Comparison of ENCODE assay signal across 20 cellular contexts in the genomic region with DNA sequence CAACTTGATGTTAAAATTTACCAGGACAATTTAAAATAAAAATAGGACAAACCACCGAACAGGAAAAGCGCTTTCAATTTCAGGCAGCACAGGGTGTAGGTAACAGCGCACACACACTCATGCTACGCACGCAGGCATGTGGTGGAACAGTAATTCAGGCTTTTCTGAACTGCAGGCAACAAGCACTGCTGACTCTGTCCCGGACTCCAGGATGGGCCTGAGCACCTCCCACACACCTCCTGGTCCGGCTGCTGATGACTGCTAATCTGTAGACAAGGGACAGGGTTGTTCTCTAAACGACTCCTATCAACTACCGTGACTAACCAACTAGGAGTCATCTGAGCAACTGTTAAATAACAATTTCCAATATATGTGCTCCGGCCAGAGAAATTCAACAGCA.
DNase-seq lines count a peak whose midpoint lies in the region; ATAC-seq and TF ChIP-seq lines count a peak whose summit lies in the region.
"Had no signal": no experiment of that assay in that cellular context is flagged by ENCODE, and none has a peak within 500 bp of the region (broad histone marks: within the 10 kb centered on the region; RNA-seq: fewer than 3 reads in every experiment).

No MANE protein-coding gene starts in this region.

- no peak for TF ChIP-seq CTCF in colonic mucosa (IDR thresholded peaks at IDR 0.05)
- no peak for TF ChIP-seq CTCF in nephron (IDR thresholded peaks at IDR 0.05; ENCODE audit: unreplicated experiment in 3 of 3)

- intact Hi-C loops in colonic mucosa (cut with DNase I), result no loop called here

- no peak overlapping the region for H3K4me2 ChIP-seq in GM23248 (ENCODE audit: unreplicated experiment)

- H3K9me3 Mint-ChIP-seq in T-helper 1 cell treated with Interleukin-12 subunit alpha and Interleukin-12 subunit beta and Interleukin-4 antibody, amounts not matched to agents 30 μg/mL and 1 μg/mL, for 36 hours, result no peaks in the 10 kb centered on the region
- H3K9me3 Mint-ChIP-seq in T-cell, result no peaks in the 10 kb centered on the region
- no peaks in the 10 kb centered on the region for H3K9me3 Mint-ChIP-seq in nephron
- H3K9me3 Mint-ChIP-seq: neural crest cell had no signal

- WGBS in GM23248 (ENCODE audit: low coverage in 1 of 2, low lambda C conversion rate in 2 of 2, missing lambda C conversion rate in 2 of 2), 2 experiments, result 93 to 94% methylated on average over 10 of the region's 10 CpGs

- no peak overlapping the region for H3K4me3 ChIP-seq in colonic mucosa
- H3K4me3 ChIP-seq in GM23248, result no peak overlapping the region
- H3K4me3 ChIP-seq: heart left ventricle, SJSA1, tibial nerve had no signal

- H3K79me2 ChIP-seq in GM23248 (ENCODE audit: insufficient read depth), result no peaks in the 10 kb centered on the region

- H3K27ac ChIP-seq in colonic mucosa (peak overlapping the region; percentile 35), GM23248 (no peak overlapping the region)
- H3K27ac ChIP-seq: 22Rv1, heart left ventricle, SJSA1, tibial nerve had no signal

- CTCF ChIA-PET in T-cell (lab: Charles Lee), result interaction anchor here (0.6 to 1.0 kb wide), 3 partner anchors 14 to 431 kb away, joined by 3 read pairs; a partner anchor contains a TSS

- H3F3A ChIP-seq in GM23248 (ENCODE audit: insufficient read depth), result no peaks in the 10 kb centered on the region

- H3K9me2 ChIP-seq in GM23248 (ENCODE audit: insufficient read depth), result no peaks in the 10 kb centered on the region

- no peak for DNase-seq in T-helper 1 cell
- DNase-seq in T-cell, result no peak
- no peak for DNase-seq in colonic mucosa
- no peak for DNase-seq in GM23248
- DNase-seq: caudate nucleus; effector CD4-positive, alpha-beta T cell; heart left ventricle; NCI-H1417 treated with DMSO at 0.1 percent for 48 hours; NCI-H69; retina; T-helper 9 cell had no signal

- H3K4me1 ChIP-seq in colonic mucosa (peaks cover 7% of the 10 kb centered on the region), GM23248 (ENCODE audit: insufficient read depth) (no peaks in the 10 kb centered on the region)
- H3K4me1 ChIP-seq: SJSA1, tibial nerve had no signal

- peaks cover 39% of the 10 kb centered on the region for H3K4me1 Mint-ChIP-seq in T-helper 1 cell treated with Interleukin-12 subunit alpha and Interleukin-12 subunit beta and Interleukin-4 antibody, amounts not matched to agents 30 μg/mL and 1 μg/mL, for 36 hours (ENCODE audit: low read depth)
- peaks cover 49 to 54% (median 50%) of the 10 kb centered on the region in 3 donors for H3K4me1 Mint-ChIP-seq in T-cell
- peaks cover 13% of the 10 kb centered on the region for H3K4me1 Mint-ChIP-seq in nephron
- H3K4me1 Mint-ChIP-seq: neural crest cell had no signal

- no peaks in the 10 kb centered on the region for H3K27me3 Mint-ChIP-seq in T-helper 1 cell treated with Interleukin-12 subunit alpha and Interleukin-12 subunit beta and Interleukin-4 antibody, amounts not matched to agents 30 μg/mL and 1 μg/mL, for 36 hours (ENCODE audit: low read depth)
- H3K27me3 Mint-ChIP-seq in T-cell (no peaks in the 10 kb centered on the region), nephron (ENCODE audit: low read depth) (no peaks in the 10 kb centered on the region)

- H3K27me3 ChIP-seq in colonic mucosa (no peaks in the 10 kb centered on the region), GM23248 (replicated peaks; ENCODE audit: insufficient read depth) (no peaks in the 10 kb centered on the region)
- H3K27me3 ChIP-seq: heart left ventricle, SJSA1, tibial nerve had no signal

- POLR2A ChIA-PET in T-cell (lab: Charles Lee), result interaction anchor here (0.6 to 0.9 kb wide), 8 partner anchors 12 to 645 kb away, joined by 3 to 8 read pairs (median 4); a partner anchor contains a TSS

- H2AFZ ChIP-seq in GM23248, result no peak overlapping the region

- H3K9ac ChIP-seq in colonic mucosa (ENCODE audit: low read depth in 2 of 2, low read length in 2 of 2) (peak overlapping the region in 1 of 2 donors; percentile 16), GM23248 (no peak overlapping the region)

- H4K20me1 ChIP-seq in GM23248 (ENCODE audit: insufficient read depth), result no peaks in the 10 kb centered on the region

- H3K36me3 ChIP-seq in colonic mucosa (no peaks in the 10 kb centered on the region), GM23248 (ENCODE audit: low read depth) (no peaks in the 10 kb centered on the region)

- no peak overlapping the region for H3K4me3 Mint-ChIP-seq in T-helper 1 cell treated with Interleukin-12 subunit alpha and Interleukin-12 subunit beta and Interleukin-4 antibody, amounts not matched to agents 30 μg/mL and 1 μg/mL, for 36 hours
- H3K4me3 Mint-ChIP-seq in T-cell (no peak overlapping the region), nephron (no peak overlapping the region)
- H3K4me3 Mint-ChIP-seq: neural crest cell had no signal

- H3K36me3 Mint-ChIP-seq in T-helper 1 cell treated with Interleukin-12 subunit alpha and Interleukin-12 subunit beta and Interleukin-4 antibody, amounts not matched to agents 30 μg/mL and 1 μg/mL, for 36 hours (ENCODE audit: low read depth), result peaks cover 62% of the 10 kb centered on the region
- H3K36me3 Mint-ChIP-seq in T-cell, result peaks cover 67% of the 10 kb centered on the region
- H3K36me3 Mint-ChIP-seq in nephron (ENCODE audit: low read depth), result peaks cover 37% of the 10 kb centered on the region

- in situ Hi-C loops in GM23248 (cut with MboI), result loop anchor here (25.0 kb wide), 1 partner anchor 589 kb away; no protein-coding TSS in a partner anchor

- no peak for ATAC-seq in T-cell (replicated peaks in 1 of 4)
- ATAC-seq in HG02571 (IDR thresholded peaks at IDR 0.05; ENCODE audit: unreplicated experiment), result no peak
- ATAC-seq in HG03196 (IDR thresholded peaks at IDR 0.05; ENCODE audit: unreplicated experiment), result no peak
- ATAC-seq: activated CD4-positive, CD25-positive, alpha-beta regulatory T cell treated with anti-CD3 and anti-CD28 coated beads, Interleukin-2, amount 50 U/mL, for 24 hours; heart left ventricle had no signal

- H3K9me3 ChIP-seq in colonic mucosa (no peaks in the 10 kb centered on the region), GM23248 (ENCODE audit: low read depth) (no peaks in the 10 kb centered on the region)
- H3K9me3 ChIP-seq: heart left ventricle, SJSA1, tibial nerve had no signal

- peak overlapping the region; percentile 13 for H3K27ac Mint-ChIP-seq in T-helper 1 cell treated with Interleukin-12 subunit alpha and Interleukin-12 subunit beta and Interleukin-4 antibody, amounts not matched to agents 30 μg/mL and 1 μg/mL, for 36 hours
- H3K27ac Mint-ChIP-seq in T-cell (peak overlapping the region; percentile 64 to 73), nephron (peak overlapping the region; percentile 74 to 82 (median 80))

Comparison
In these comparisons a context has a peak if more than half of its experiments do, and no peak if none do; other contexts are left out.
1. H3K27ac Mint-ChIP-seq: peak in every context shown above with its lines; median percentile 80 in nephron; 68 in T-cell; 13 in T-helper 1 cell treated with Interleukin-12 subunit alpha and Interleukin-12 subunit beta and Interleukin-4 antibody, amounts not matched to agents 30 μg/mL and 1 μg/mL, for 36 hours.